ENCODE assay signal across 1 cellular context in the genomic region with DNA sequence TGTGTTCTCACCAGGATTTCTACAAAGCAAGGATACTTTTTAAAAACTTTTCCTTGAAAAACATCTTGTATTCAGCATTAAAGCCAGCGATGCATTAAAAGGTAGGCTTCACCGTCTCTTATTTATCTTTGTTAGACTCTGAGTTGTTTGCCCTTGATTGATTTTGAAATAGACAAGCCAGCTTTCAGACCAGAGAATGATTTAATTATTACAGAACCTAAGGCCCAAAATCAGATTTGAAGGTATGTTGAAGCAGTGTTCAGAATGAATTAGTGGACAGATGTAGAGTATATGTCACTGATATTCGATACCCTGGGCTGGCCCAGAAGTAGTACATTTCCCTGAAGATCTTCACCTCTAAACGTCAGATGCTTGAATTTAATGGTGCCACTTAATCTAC.
TF ChIP-seq lines count a peak whose summit lies in the region.

No MANE protein-coding gene starts in this region.

TF ChIP-seq in HepG2, 621 proteins besides CTCF, POLR2A, EP300 and RAD21 (continued from another document):
- TF ChIP-seq, protein P1, sequence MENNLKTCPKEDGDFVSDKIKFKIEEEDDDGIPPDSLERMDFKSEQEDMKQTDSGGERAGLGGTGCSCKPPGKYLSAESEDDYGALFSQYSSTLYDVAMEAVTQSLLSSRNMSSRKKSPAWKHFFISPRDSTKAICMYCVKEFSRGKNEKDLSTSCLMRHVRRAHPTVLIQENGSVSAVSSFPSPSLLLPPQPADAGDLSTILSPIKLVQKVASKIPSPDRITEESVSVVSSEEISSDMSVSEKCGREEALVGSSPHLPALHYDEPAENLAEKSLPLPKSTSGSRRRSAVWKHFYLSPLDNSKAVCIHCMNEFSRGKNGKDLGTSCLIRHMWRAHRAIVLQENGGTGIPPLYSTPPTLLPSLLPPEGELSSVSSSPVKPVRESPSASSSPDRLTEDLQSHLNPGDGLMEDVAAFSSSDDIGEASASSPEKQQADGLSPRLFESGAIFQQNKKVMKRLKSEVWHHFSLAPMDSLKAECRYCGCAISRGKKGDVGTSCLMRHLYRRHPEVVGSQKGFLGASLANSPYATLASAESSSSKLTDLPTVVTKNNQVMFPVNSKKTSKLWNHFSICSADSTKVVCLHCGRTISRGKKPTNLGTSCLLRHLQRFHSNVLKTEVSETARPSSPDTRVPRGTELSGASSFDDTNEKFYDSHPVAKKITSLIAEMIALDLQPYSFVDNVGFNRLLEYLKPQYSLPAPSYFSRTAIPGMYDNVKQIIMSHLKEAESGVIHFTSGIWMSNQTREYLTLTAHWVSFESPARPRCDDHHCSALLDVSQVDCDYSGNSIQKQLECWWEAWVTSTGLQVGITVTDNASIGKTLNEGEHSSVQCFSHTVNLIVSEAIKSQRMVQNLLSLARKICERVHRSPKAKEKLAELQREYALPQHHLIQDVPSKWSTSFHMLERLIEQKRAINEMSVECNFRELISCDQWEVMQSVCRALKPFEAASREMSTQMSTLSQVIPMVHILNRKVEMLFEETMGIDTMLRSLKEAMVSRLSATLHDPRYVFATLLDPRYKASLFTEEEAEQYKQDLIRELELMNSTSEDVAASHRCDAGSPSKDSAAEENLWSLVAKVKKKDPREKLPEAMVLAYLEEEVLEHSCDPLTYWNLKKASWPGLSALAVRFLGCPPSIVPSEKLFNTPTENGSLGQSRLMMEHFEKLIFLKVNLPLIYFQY (CRISPR knock-in tag; IDR thresholded peaks at IDR 0.05; ENCODE audit: borderline replicate concordance), result no peak
- TF ChIP-seq ZNF672 (CRISPR knock-in tag; IDR thresholded peaks at IDR 0.05) (no peak), ZNF101 (CRISPR knock-in tag; IDR thresholded peaks at IDR 0.05; ENCODE audit: borderline replicate concordance, low read depth) (no peak)
- TF ChIP-seq, protein P2, sequence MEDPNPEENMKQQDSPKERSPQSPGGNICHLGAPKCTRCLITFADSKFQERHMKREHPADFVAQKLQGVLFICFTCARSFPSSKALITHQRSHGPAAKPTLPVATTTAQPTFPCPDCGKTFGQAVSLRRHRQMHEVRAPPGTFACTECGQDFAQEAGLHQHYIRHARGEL (CRISPR knock-in tag; IDR thresholded peaks at IDR 0.05), result no peak
